Comparison of ENCODE assay signal across 1 cellular context in genomic region chr5:116046823-116047222, GRCh38.
TF ChIP-seq lines count a peak whose summit lies in the region.

No MANE protein-coding gene starts in this region.

TF ChIP-seq in GM23338, 12 proteins besides CTCF, POLR2A, EP300 and RAD21 (continued from another document):
- TF ChIP-seq, protein P1, sequence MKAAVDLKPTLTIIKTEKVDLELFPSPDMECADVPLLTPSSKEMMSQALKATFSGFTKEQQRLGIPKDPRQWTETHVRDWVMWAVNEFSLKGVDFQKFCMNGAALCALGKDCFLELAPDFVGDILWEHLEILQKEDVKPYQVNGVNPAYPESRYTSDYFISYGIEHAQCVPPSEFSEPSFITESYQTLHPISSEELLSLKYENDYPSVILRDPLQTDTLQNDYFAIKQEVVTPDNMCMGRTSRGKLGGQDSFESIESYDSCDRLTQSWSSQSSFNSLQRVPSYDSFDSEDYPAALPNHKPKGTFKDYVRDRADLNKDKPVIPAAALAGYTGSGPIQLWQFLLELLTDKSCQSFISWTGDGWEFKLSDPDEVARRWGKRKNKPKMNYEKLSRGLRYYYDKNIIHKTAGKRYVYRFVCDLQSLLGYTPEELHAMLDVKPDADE (IDR thresholded peaks at IDR 0.05), result no peak
- TF ChIP-seq NANOG (IDR thresholded peaks at IDR 0.05; ENCODE audit: borderline replicate concordance) (no peak), JUNB (IDR thresholded peaks at IDR 0.05; ENCODE audit: unreplicated experiment) (no peak), EZH2 (IDR thresholded peaks at IDR 0.05; ENCODE audit: low read depth, unreplicated experiment) (no peak), ZNF331 (CRISPR knock-in tag; IDR thresholded peaks at IDR 0.05; ENCODE audit: low read depth) (no peak), CREB1 (CRISPR knock-in tag; IDR thresholded peaks at IDR 0.05; ENCODE audit: low read depth) (no peak), POLR2AphosphoS5 (IDR thresholded peaks at IDR 0.05; ENCODE audit: low read depth) (no peak), EZH2phosphoT487 (IDR thresholded peaks at IDR 0.05; ENCODE audit: unreplicated experiment) (no peak), ZNF114 (CRISPR knock-in tag; IDR thresholded peaks at IDR 0.05) (no peak), REST (IDR thresholded peaks at IDR 0.05; ENCODE audit: unreplicated experiment) (no peak), STAT1 (IDR thresholded peaks at IDR 0.05; ENCODE audit: unreplicated experiment) (no peak)
TF ChIP-seq in GM23338: peak in this region for 0.
